ENCODE assay signal across 8 cellular contexts in the genomic region with DNA sequence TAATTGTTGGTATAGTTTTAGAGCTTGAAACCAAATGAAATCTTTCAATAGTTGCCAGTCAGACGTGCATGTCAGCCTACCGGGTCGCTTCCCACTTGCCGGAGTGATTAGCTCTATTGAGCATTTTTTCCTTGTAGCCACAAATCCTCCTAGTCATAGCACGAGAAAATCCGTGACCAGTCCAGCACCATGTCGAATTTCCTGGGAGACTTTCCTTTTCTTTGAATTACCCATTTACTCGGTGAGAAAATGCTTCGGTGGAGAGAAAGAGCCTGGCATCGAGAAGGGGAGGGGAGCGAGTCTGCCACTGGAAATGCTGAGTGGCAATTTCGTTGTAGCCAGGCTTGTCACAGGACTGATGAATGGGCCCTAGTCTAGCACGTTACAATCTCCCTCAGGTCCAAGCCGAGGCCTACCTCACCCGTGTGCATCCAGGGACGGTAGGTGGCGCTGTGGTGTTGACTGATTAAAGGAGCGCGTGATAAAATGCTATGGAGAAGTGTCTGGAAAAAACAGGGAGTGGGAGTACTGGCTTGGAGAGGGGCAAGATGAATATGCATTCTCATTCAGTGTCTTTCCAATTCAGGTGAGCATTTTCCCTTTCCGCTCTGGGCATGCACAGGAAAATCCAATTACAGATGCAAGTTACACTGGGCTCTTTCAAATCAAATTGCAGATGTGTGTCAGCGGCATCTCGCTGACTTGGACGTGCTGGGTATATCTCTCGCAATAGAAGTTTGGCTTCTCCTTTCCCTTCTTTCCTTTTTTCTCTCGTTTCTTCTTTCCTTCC.
DNase-seq lines count a peak whose midpoint lies in the region; ATAC-seq, FAIRE-seq and TF ChIP-seq lines count a peak whose summit lies in the region.

No MANE protein-coding gene starts in this region.

- intact Hi-C loops in Calu3 (cut with micrococcal nuclease; ENCODE audit: unreplicated experiment) = loop anchor here (1.0 to 10.0 kb wide), 5 partner anchors 39 to 373 kb away; no protein-coding TSS in a partner anchor

- H3K27ac Mint-ChIP-seq in Calu3 (ENCODE audit: unreplicated experiment) = no peak overlapping the region

- peak; percentile 94 for FAIRE-seq in urothelium cell line (lab: Jason Lieb, UNC)

- BruUV-seq in Calu3 (replicated peaks; lab: Mats Ljungman, UMichigan) = no TSS peak

- CTCF ChIA-PET in Calu3 (lab: Charles Lee) = no interaction called here

- TF ChIP-seq CTCF in Calu3 (IDR thresholded peaks at IDR 0.05; ENCODE audit: unreplicated experiment) (peak; percentile 84), RWPE2 (IDR thresholded peaks at IDR 0.05; ENCODE audit: poor library complexity, severe bottlenecking) (peak; percentile 88)

- no peaks in the 10 kb centered on the region for H3K4me1 ChIP-seq in RWPE2 (ENCODE audit: insufficient read depth, poor library complexity, severe bottlenecking)

- H3K4me3 ChIP-seq in RWPE2 (ENCODE audit: severe bottlenecking) = no peak overlapping the region

- no peaks in the 10 kb centered on the region for H3K27me3 ChIP-seq in RWPE2 (ENCODE audit: insufficient read depth, poor library complexity, severe bottlenecking)

- H3K9me3 Mint-ChIP-seq in Calu3 (ENCODE audit: low read depth, unreplicated experiment) = no peaks in the 10 kb centered on the region

- no peak overlapping the region for H3K4me3 Mint-ChIP-seq in Calu3 (ENCODE audit: low read depth, unreplicated experiment)

- ATAC-seq in GM21381 (IDR thresholded peaks at IDR 0.05; ENCODE audit: unreplicated experiment) (peak; percentile 50), RWPE2 (ENCODE audit: low read depth) (peak; percentile 90)

- H3K36me3 ChIP-seq in RWPE2 (ENCODE audit: low read depth) = no peaks in the 10 kb centered on the region

- DNase-seq in Calu3 (peak; percentile 86), HUDEP-2 (lab: John Stamatoyannopoulos, UW; ENCODE audit: unreplicated experiment in 76 of 76) (peak in 73 of 76 experiments; percentile 8 to 86 (median 68)), RWPE2 (ENCODE audit: low spot score) (peak; percentile 72), globus pallidus (ENCODE audit: low spot score) (peak; percentile 76), pons (ENCODE audit: low spot score) (peak; percentile 88), urothelium cell line (ENCODE audit: low spot score) (peak; percentile 87)
- peak; percentile 18 for DNase-seq in activated effector memory CD4-positive, alpha-beta T cell treated with Interleukin-2 at 50 U/mL for 16 hours

- H3K4me1 Mint-ChIP-seq in Calu3 (ENCODE audit: low read depth, unreplicated experiment) = peaks cover 9% of the 10 kb centered on the region

- H3K36me3 Mint-ChIP-seq in Calu3 (ENCODE audit: insufficient read depth, unreplicated experiment) = no peaks in the 10 kb centered on the region

- no peaks in the 10 kb centered on the region for H3K9me3 ChIP-seq in RWPE2 (ENCODE audit: severe bottlenecking)

- H3K27me3 Mint-ChIP-seq in Calu3 (ENCODE audit: unreplicated experiment) = no peaks in the 10 kb centered on the region

- no peak overlapping the region for H3K27ac ChIP-seq in RWPE2 (ENCODE audit: poor library complexity, severe bottlenecking)

Comparison
In these comparisons a context has a peak if more than half of its experiments do, and no peak if none do; other contexts are left out.
1. DNase-seq: peak in every context shown above with its lines; median percentile 88 in pons; 87 in urothelium cell line; 86 in Calu3; 76 in globus pallidus; 72 in RWPE2; 68 in HUDEP-2; 18 in activated effector memory CD4-positive, alpha-beta T cell treated with Interleukin-2 at 50 U/mL for 16 hours.